In the genomic region with DNA sequence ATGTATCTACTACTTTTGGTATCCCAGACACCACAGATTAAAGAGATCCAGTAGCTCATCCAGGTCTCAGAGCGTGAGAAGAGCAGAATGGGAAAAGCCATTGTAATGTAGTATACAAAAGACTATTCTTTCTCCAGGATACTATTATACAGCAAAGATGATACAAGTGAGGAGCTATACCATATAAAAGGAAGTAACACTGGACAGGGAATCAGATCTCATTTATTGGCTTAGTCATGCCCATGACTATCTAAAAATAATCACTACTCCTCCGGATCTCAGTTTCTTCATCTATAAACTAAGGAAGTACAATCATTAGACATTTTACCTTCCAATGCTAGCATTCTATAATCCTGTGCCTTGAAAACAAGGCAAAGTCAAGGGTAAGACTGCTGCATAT, we compare ENCODE assay signal across 21 cellular contexts. TPM values are rescaled to one million over a fixed set of nuclear protein-coding genes. Genes with fewer than 3 reads are reported as not detected.
"Had no signal": no experiment of that assay in that cellular context is flagged by ENCODE, and none has a peak within 500 bp of the region (broad histone marks: within the 10 kb centered on the region; RNA-seq: fewer than 3 reads in every experiment).

No MANE protein-coding gene starts in this region.

- H3K27me3 ChIP-seq: breast epithelium, dorsolateral prefrontal cortex, esophagus muscularis mucosa, sigmoid colon, testis, upper lobe of right lung had no signal

- H3K4me3 ChIP-seq: breast epithelium, dorsolateral prefrontal cortex, esophagus muscularis mucosa, sigmoid colon, testis, upper lobe of right lung had no signal

- DNase-seq: activated gamma-delta T cell; activated naive CD8-positive, alpha-beta T cell treated with anti-CD3 and anti-CD28 coated beads for 36 hours; activated T-cell treated with anti-CD3 and anti-CD28 coated beads, Interleukin-2, amount 50 U/mL, for 1 hour; anterior cingulate cortex; dorsolateral prefrontal cortex; foreskin fibroblast; head of caudate nucleus; sigmoid colon; stimulated activated CD4-positive, alpha-beta T cell treated with anti-CD3 and anti-CD28 coated beads, Interleukin-12 subunit alpha, Interleukin-12 subunit beta, amount 100 ng/mL, for 4 hours; stimulated activated naive CD8-positive, alpha-beta T cell treated with anti-CD3 and anti-CD28 coated beads, Interleukin-15, Interleukin-2, amounts not matched to agents 100 U/mL and 50 U/mL, for 24 hours; T-helper 17 cell; testis; upper lobe of right lung had no signal

- H3K27ac Mint-ChIP-seq: activated naive CD8-positive, alpha-beta T cell treated with anti-CD3 and anti-CD28 coated beads for 36 hours; nephron had no signal

- H3K27me3 Mint-ChIP-seq: activated naive CD8-positive, alpha-beta T cell treated with anti-CD3 and anti-CD28 coated beads for 36 hours; T-helper 17 cell had no signal

- H3K4me1 ChIP-seq: breast epithelium, testis, upper lobe of right lung had no signal

- H3K4me3 Mint-ChIP-seq: activated naive CD8-positive, alpha-beta T cell treated with anti-CD3 and anti-CD28 coated beads for 36 hours; nephron; T-helper 17 cell had no signal

- ATAC-seq: activated CD4-positive, CD25-positive, alpha-beta regulatory T cell treated with anti-CD3 and anti-CD28 coated beads, Interleukin-2, amount 50 U/mL, for 24 hours; stimulated activated naive CD8-positive, alpha-beta T cell treated with anti-CD3 and anti-CD28 coated beads, Interleukin-15, Interleukin-2, amounts not matched to agents 100 U/mL and 50 U/mL, for 24 hours; T-helper 17 cell; upper lobe of right lung had no signal

- H3K27ac ChIP-seq: breast epithelium, esophagus muscularis mucosa, sigmoid colon, testis, upper lobe of right lung had no signal

- H3K9me3 ChIP-seq: breast epithelium, esophagus muscularis mucosa, sigmoid colon, testis, upper lobe of right lung had no signal

- H3K9me3 Mint-ChIP-seq: nephron had no signal

RNA-seq across cellular contexts. Expression of a gene that starts 19.8 kb away (rescaled TPM):
- total RNA-seq: breast epithelium, cerebellum, esophagus muscularis mucosa, mononuclear cell, omental fat pad, sigmoid colon, testis, upper lobe of right lung had no signal

RNA-seq across cellular contexts. Expression of a gene that starts 31.5 kb away (rescaled TPM):
- total RNA-seq: activated naive CD8-positive, alpha-beta T cell treated with anti-CD3 and anti-CD28 coated beads for 36 hours; lung microvascular endothelial cell; omental fat pad; T-helper 17 cell; upper lobe of right lung had no signal
